In genomic region chr14:103233328-103233727, GRCh38 we compare ENCODE assay signal across 25 cellular contexts.
"Had no signal": no experiment of that assay in that cellular context is flagged by ENCODE, and none has a peak within 500 bp of the region (broad histone marks: within the 10 kb centered on the region; RNA-seq: fewer than 3 reads in every experiment).

No MANE protein-coding gene starts in this region.

- H3K4me1 Mint-ChIP-seq: stimulated activated naive B cell treated with anti-CD40 and anti-IgM and Interleukin-4, amounts not matched to agents 10 μg/mL and 1 μg/mL and 100 μg/mL, for 72 hours had no signal

- H3K36me3 ChIP-seq: esophagus muscularis mucosa, heart right ventricle, left lung, prostate gland, right atrium auricular region, sigmoid colon, thoracic aorta, tibial nerve, upper lobe of right lung, uterus had no signal

- H3K27ac Mint-ChIP-seq: naive thymus-derived CD8-positive, alpha-beta T cell; stimulated activated naive B cell treated with anti-CD40 and anti-IgM and Interleukin-4, amounts not matched to agents 10 μg/mL and 1 μg/mL and 100 μg/mL, for 72 hours; stimulated activated naive CD8-positive, alpha-beta T cell treated with anti-CD3 and anti-CD28 coated beads, Interleukin-15, Interleukin-2, amounts not matched to agents 100 ng/mL and 50 ng/mL, for 24 hours had no signal

- FAIRE-seq: endothelial cell of umbilical vein, islet of Langerhans had no signal

- H3K4me3 ChIP-seq: coronary artery, esophagus muscularis mucosa, heart right ventricle, left lung, prostate gland, right atrium auricular region, sigmoid colon, thoracic aorta, tibial nerve, upper lobe of right lung, uterus had no signal

- H3K27me3 ChIP-seq: right atrium auricular region, tibial nerve, upper lobe of right lung, uterus had no signal

- ATAC-seq: foreskin keratinocyte; naive thymus-derived CD8-positive, alpha-beta T cell; stimulated activated naive B cell treated with anti-CD40 and anti-IgM and Interleukin-4, amounts not matched to agents 10 μg/mL and 1 μg/mL and 100 μg/mL, for 72 hours had no signal

- H3K27ac ChIP-seq: coronary artery, esophagus muscularis mucosa, foreskin keratinocyte, heart right ventricle, left lung, prostate gland, right atrium auricular region, sigmoid colon, thoracic aorta, tibial nerve, upper lobe of right lung, uterus had no signal

- DNase-seq: dermis blood vessel endothelial cell; effector memory CD4-positive, alpha-beta T cell; foreskin keratinocyte; glutamatergic neuron; heart right ventricle; hippocampal formation; left cardiac atrium; left lung; mammary epithelial cell; mesendoderm; naive thymus-derived CD8-positive, alpha-beta T cell; sigmoid colon; stimulated activated CD4-positive, alpha-beta T cell treated with anti-CD3 and anti-CD28 coated beads, Interleukin-4, amount 100 ng/mL, for 4 hours; stimulated activated naive B cell treated with anti-CD40 and anti-IgM and Interleukin-4, amounts not matched to agents 10 μg/mL and 1 μg/mL and 100 μg/mL, for 72 hours; uterus had no signal

- H3K9me3 ChIP-seq: prostate gland, thoracic aorta, upper lobe of right lung, uterus had no signal

- H3K4me3 Mint-ChIP-seq: naive thymus-derived CD8-positive, alpha-beta T cell; stimulated activated naive B cell treated with anti-CD40 and anti-IgM and Interleukin-4, amounts not matched to agents 10 μg/mL and 1 μg/mL and 100 μg/mL, for 72 hours; stimulated activated naive CD8-positive, alpha-beta T cell treated with anti-CD3 and anti-CD28 coated beads, Interleukin-15, Interleukin-2, amounts not matched to agents 100 ng/mL and 50 ng/mL, for 24 hours had no signal

- H3K4me1 ChIP-seq: foreskin keratinocyte, prostate gland, right atrium auricular region, tibial nerve, upper lobe of right lung had no signal
